Comparison of ENCODE assay signal across 27 cellular contexts in the genomic region with DNA sequence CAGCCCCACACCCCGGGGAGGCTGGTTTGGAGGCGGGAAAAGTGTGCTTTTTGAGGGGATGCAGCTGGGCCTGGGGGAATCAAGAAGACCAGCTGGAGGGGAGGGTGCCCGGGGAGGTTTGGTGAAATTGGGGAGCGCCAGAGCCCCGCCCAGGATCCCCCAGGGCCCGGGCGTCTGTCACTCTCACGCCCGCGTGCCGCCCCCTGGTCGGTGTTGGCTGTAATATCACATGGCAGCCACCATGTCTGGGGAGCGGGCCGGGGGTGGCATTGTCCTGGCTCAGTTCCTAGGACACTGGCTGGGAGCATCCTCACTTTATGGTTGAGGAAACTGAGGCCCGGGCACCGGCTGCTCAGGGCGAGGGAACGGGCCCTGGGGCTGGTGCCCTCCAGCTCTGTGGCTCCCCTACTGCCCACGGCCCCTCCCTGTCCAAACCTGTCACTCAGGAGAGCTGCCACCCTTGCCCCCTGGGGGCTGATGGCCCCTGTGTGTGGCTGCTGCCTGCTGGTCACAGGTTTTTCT. TPM values are rescaled to one million over a fixed set of nuclear protein-coding genes. Genes with fewer than 3 reads are reported as not detected.
DNase-seq lines count a peak whose midpoint lies in the region; ATAC-seq, FAIRE-seq and TF ChIP-seq lines count a peak whose summit lies in the region.
"Had no signal": no experiment of that assay in that cellular context is flagged by ENCODE, and none has a peak within 500 bp of the region (broad histone marks: within the 10 kb centered on the region; RNA-seq: fewer than 3 reads in every experiment).

No MANE protein-coding gene starts in this region.

- H3K9me3 ChIP-seq in HUES48 (ENCODE audit: control insufficient read depth, insufficient read depth, low read length), result no peaks in the 10 kb centered on the region
- H3K9me3 ChIP-seq in H1 (ENCODE audit: insufficient read depth in 2 of 2, low read depth in 1 of 2, low read length in 1 of 2), result no peaks in the 10 kb centered on the region
- H3K9me3 ChIP-seq: BLaER1 treated with 17β-estradiol and CSF1 and Interleukin-3, amounts not matched to agents 10 nM and 100 nM; Caco-2 had no signal

- H3K9ac ChIP-seq in HUES48 (ENCODE audit: low read depth, low read length) (no peak overlapping the region), H1 (replicated peaks in 1 of 4; ENCODE audit: extremely low read depth in 1 of 4, low read depth in 3 of 4, low read length in 3 of 4) (no peak overlapping the region)

- no peak overlapping the region for H3K23ac ChIP-seq in H1 (ENCODE audit: insufficient read length)

- no peak overlapping the region for H3K56ac ChIP-seq in H1 (replicated peaks; ENCODE audit: insufficient read length, low read depth, low read length)

- no peaks in the 10 kb centered on the region for H3K27me3 ChIP-seq in HUES48 (ENCODE audit: control insufficient read depth, insufficient read depth, low read length)
- H3K27me3 ChIP-seq in H1 (replicated peaks in 1 of 4; ENCODE audit: control insufficient read depth in 3 of 4, extremely low read depth in 1 of 4, insufficient read depth in 3 of 4, low read length in 3 of 4), result no peaks in the 10 kb centered on the region
- H3K27me3 ChIP-seq: BLaER1 treated with 17β-estradiol and CSF1 and Interleukin-3, amounts not matched to agents 10 nM and 100 nM had no signal

- DNase-seq in RWPE1 (ENCODE audit: low spot score) (no peak), H1 (ENCODE audit: low read depth in 1 of 2, low spot score in 2 of 2) (no peak), sciatic nerve (ENCODE audit: low spot score) (no peak), AML-193 (lab: John Stamatoyannopoulos, UW) (no peak), NCI-H226 (no peak)
- no peak for DNase-seq in effector CD4-positive, alpha-beta T cell
- DNase-seq: Caco-2; CD4-positive, alpha-beta memory T cell; DND-41; HFFc6; KG1; NCI-H1092; NCI-H1436; NCI-H187 treated with DMSO at 0.1 percent for 48 hours; NCI-H2107; NCI-H2227 treated with DMSO at 0.1 percent for 48 hours; NCI-H510A treated with DMSO at 0.1 percent for 48 hours; NCI-H748 treated with DMSO at 0.1 percent for 48 hours; NK-92 treated with Interleukin-12 subunit alpha and Interleukin-12 subunit beta, amount 100 ng/mL, for 24 hours had no signal

- H3K79me1 ChIP-seq in H1 (ENCODE audit: low read depth, low read length), result no peaks in the 10 kb centered on the region; the same call in 1 of the 2 replicates

- no peak overlapping the region; the same call in 1 of the 2 replicates for H3K18ac ChIP-seq in H1 (ENCODE audit: extremely low read depth, low read length)

- no peak for TF ChIP-seq POLR2A in H1 (IDR thresholded peaks at IDR 0.05; ENCODE audit: control extremely low read depth in 1 of 2, low read depth in 2 of 2, low read length in 2 of 2)

- H2BK12ac ChIP-seq in H1 (ENCODE audit: low read depth, low read length), result no peak overlapping the region

- no peak for TF ChIP-seq EP300 in H1 (IDR thresholded peaks at IDR 0.05; ENCODE audit: borderline replicate concordance in 1 of 2, low read depth in 2 of 2, low read length in 2 of 2)

- no peak overlapping the region for H2BK5ac ChIP-seq in H1 (ENCODE audit: low read depth, low read length)

- CTCF ChIA-PET in RWPE1 (lab: Yijun Ruan, JAX), result interaction anchor here (0.6 to 1.4 kb wide), 3 partner anchors 130 to 568 kb away, joined by 3 to 4 read pairs (median 3); no protein-coding TSS in a partner anchor
- CTCF ChIA-PET in H1 (lab: Charles Lee; ENCODE audit: partially characterized antibody), result interaction anchor here (1.0 to 13.0 kb wide), 6 partner anchors 8 to 221 kb away, joined by 4 to 136 read pairs (median 5); no protein-coding TSS in a partner anchor

- ATAC-seq in sciatic nerve, result peak; percentile 9
- ATAC-seq in HG02840 (IDR thresholded peaks at IDR 0.05; ENCODE audit: low FRiP score, unreplicated experiment), result no peak
- ATAC-seq: HepG2, Panc1 had no signal

- H3K4me3 ChIP-seq in HUES48 (ENCODE audit: low read depth, low read length), result no peak overlapping the region
- H3K4me3 ChIP-seq in H1 (ENCODE audit: extremely low read depth in 1 of 4, insufficient read depth in 2 of 4, low read depth in 3 of 4, low read length in 4 of 4), result no peak overlapping the region
- H3K4me3 ChIP-seq: BLaER1 treated with 17β-estradiol and CSF1 and Interleukin-3, amounts not matched to agents 10 nM and 100 nM had no signal

- no peak for TF ChIP-seq CTCF in RWPE1 (conservative IDR thresholded peaks at IDR 0.05; ENCODE audit: low read depth)
- TF ChIP-seq CTCF in H1 (IDR thresholded peaks at IDR 0.05; ENCODE audit: control extremely low read depth in 1 of 3, insufficient read depth in 1 of 3, low read depth in 1 of 3, low read length in 3 of 3), result no peak

- POLR2A ChIA-PET in RWPE1 (lab: Yijun Ruan, JAX; ENCODE audit: low non-redundant PET), result interaction anchor here (0.8 kb wide), 1 partner anchor 86 kb away, joined by 10 read pairs; no protein-coding TSS in a partner anchor
- POLR2A ChIA-PET in H1 (lab: Charles Lee; ENCODE audit: partially characterized antibody), result interaction anchor here (1.2 to 1.6 kb wide), 3 partner anchors 10 to 24 kb away, joined by 3 to 8 read pairs (median 3); no protein-coding TSS in a partner anchor

- H4K91ac ChIP-seq in H1 (replicated peaks; ENCODE audit: insufficient read length, low read length), result no peak overlapping the region

- no peaks in the 10 kb centered on the region for H4K20me1 ChIP-seq in H1 (replicated peaks in 1 of 2; ENCODE audit: control insufficient read depth in 1 of 2, insufficient read depth in 2 of 2, low read length in 2 of 2)

- H2AK5ac ChIP-seq in H1 (ENCODE audit: low read depth, low read length), result 0 out of 2 replicates have a peak overlapping the region, but pooled peaks have one; percentile 53

- peaks cover 24% of the 10 kb centered on the region for H3K4me1 ChIP-seq in HUES48 (ENCODE audit: control insufficient read depth, insufficient read depth, low read length)
- H3K4me1 ChIP-seq in H1 (replicated peaks in 1 of 4; ENCODE audit: control insufficient read depth in 3 of 4, insufficient read depth in 4 of 4, low read length in 3 of 4), result peaks cover 0 to 22% (median 12%) of the 10 kb centered on the region in 4 experiments; a peak in 6 of 7 replicates
- H3K4me1 ChIP-seq: Caco-2 had no signal

- H3K79me2 ChIP-seq in H1 (ENCODE audit: control insufficient read depth in 1 of 2, insufficient read depth in 2 of 2, low read length in 2 of 2), result no peaks in the 10 kb centered on the region

- no peak for FAIRE-seq in H1 (lab: Jason Lieb, UNC)
- FAIRE-seq: GM12892, GM18507, H54, HepG2 had no signal

- H2BK15ac ChIP-seq in H1 (ENCODE audit: low read length), result 0 out of 2 replicates have a peak overlapping the region, but pooled peaks have one; percentile 72

- H3K27ac ChIP-seq in HUES48 (ENCODE audit: low read depth, low read length) (peak overlapping the region; percentile 57), RWPE1 (0 out of 2 replicates have a peak overlapping the region, but pooled peaks have one; percentile 1), H1 (ENCODE audit: low read depth, low read length) (no peak overlapping the region)
- H3K27ac ChIP-seq: BLaER1 treated with 17β-estradiol and CSF1 and Interleukin-3, amounts not matched to agents 10 nM and 100 nM had no signal

- H2AFZ ChIP-seq in H1 (ENCODE audit: low read length), result no peak overlapping the region

- H2BK120ac ChIP-seq in H1 (replicated peaks; ENCODE audit: low read depth, low read length), result no peak overlapping the region

- 0 out of 2 replicates have a peak overlapping the region, but pooled peaks have one; percentile 48 for H2BK20ac ChIP-seq in H1 (ENCODE audit: low read length)

- H3K4ac ChIP-seq in H1 (replicated peaks; ENCODE audit: insufficient read length, low read depth, low read length), result no peak overlapping the region

- H3K36me3 ChIP-seq in HUES48 (ENCODE audit: control insufficient read depth, insufficient read depth, low read length), result 0 out of 2 replicates have a peak, but pooled peaks cover 9% of the 10 kb centered on the region
- H3K36me3 ChIP-seq in H1 (ENCODE audit: control insufficient read depth in 2 of 4, insufficient read depth in 4 of 4, low read length in 3 of 4), result peaks cover 0 to 23% (median 0%) of the 10 kb centered on the region in 4 experiments; a peak in 2 of 8 replicates

- H3K14ac ChIP-seq in H1 (ENCODE audit: insufficient read length), result no peak overlapping the region

- no peak overlapping the region for H4K5ac ChIP-seq in H1 (ENCODE audit: insufficient read length, low read depth, low read length)

- WGBS in H1 (ENCODE audit: extremely low coverage in 1 of 2, insufficient coverage in 1 of 2, insufficient read length in 1 of 2, insufficient replicate concordance in 2 of 2, low coverage in 1 of 2, low lambda C conversion rate in 2 of 2, missing lambda C conversion rate in 1 of 2), 2 experiments, result 91% methylated on average over 15 of the region's 19 CpGs; no CpG with 5 or more reads in 1 of the 2 experiments

- no peak for TF ChIP-seq RAD21 in H1 (IDR thresholded peaks at IDR 0.05 in 1 of 2, conservative IDR thresholded peaks at IDR 0.05 in 1 of 2; ENCODE audit: low read depth in 2 of 2, low read length in 2 of 2)

- H3K4me2 ChIP-seq in H1 (ENCODE audit: insufficient read depth in 1 of 2, low read depth in 2 of 2, low read length in 2 of 2), result no peak overlapping the region

- 0 out of 2 replicates have a peak, but pooled peaks cover 3% of the 10 kb centered on the region for H3K23me2 ChIP-seq in H1 (ENCODE audit: low read depth, low read length)

- intact Hi-C loops in sciatic nerve (cut with DNase I), result no loop called here

- peak overlapping the region; percentile 11; the same call in 1 of the 2 replicates for H4K8ac ChIP-seq in H1 (ENCODE audit: extremely low read depth, insufficient read depth, low read length)

TF ChIP-seq in H1, 55 proteins besides CTCF, POLR2A, EP300 and RAD21 (continues in another document):
- TF ChIP-seq E2F6 (IDR thresholded peaks at IDR 0.05) (peak; percentile 42; the same call in 1 of the 2 replicates), FOSL1 (IDR thresholded peaks at IDR 0.05; ENCODE audit: insufficient read depth, low read depth, low read length) (no peak)

RNA-seq across cellular contexts. Expression of gene ASS1, which starts 27.5 kb away (rescaled TPM):
- 108 and 116 TPM in 2 replicates for total RNA-seq in H1 (2021; fragmentation: NEBNext Ultra II Directional; extraction: Animal tissue kit (Norgen Biotek cat#: 25700))
- polyA plus RNA-seq in H1 (2011; rRNA removed), result 296 and 298 TPM in 2 replicates
- 326 TPM for polyA plus RNA-seq in H1 (2011; cell fraction: cytosol; rRNA removed)
- polyA plus RNA-seq in H1 (2011; cell fraction: nucleus; rRNA removed), result 280 TPM
- 240 to 283 TPM (median 268 TPM) in 4 replicates for polyA plus RNA-seq in H1 (2012, experiment 1 of 2)
- polyA plus RNA-seq in H1 (2012, experiment 2 of 2), result 287 TPM
- polyA plus RNA-seq in H1 (2013, experiment 1 of 2), result 64.1 TPM
- polyA plus RNA-seq in H1 (2013, experiment 2 of 2), result 63.0 TPM
- 172 and 229 TPM in 2 replicates for polyA minus RNA-seq in H1 (2011; rRNA and poly(A)+ RNA removed)
- polyA minus RNA-seq in H1 (2011; cell fraction: cytosol; rRNA and poly(A)+ RNA removed), result 85.1 TPM
- 55.6 TPM for polyA minus RNA-seq in H1 (2011; cell fraction: nucleus; rRNA and poly(A)+ RNA removed)
- total RNA-seq in sciatic nerve, result 73.1 TPM
- total RNA-seq: CD4-positive, alpha-beta memory T cell had no signal
- polyA plus RNA-seq: CD4-positive, alpha-beta memory T cell had no signal
